In genomic region chr10:3165196-3165595, GRCh38 we compare ENCODE assay signal across 24 cellular contexts. TPM values are rescaled to one million over a fixed set of nuclear protein-coding genes. Genes with fewer than 3 reads are reported as not detected.
A peak's percentile ranks its signal among the peaks of the same experiment; 100 is the strongest.
DNase-seq lines count a peak whose midpoint lies in the region; ATAC-seq, FAIRE-seq and TF ChIP-seq lines count a peak whose summit lies in the region.
"Had no signal": no experiment of that assay in that cellular context is flagged by ENCODE, and none has a peak within 500 bp of the region (broad histone marks: within the 10 kb centered on the region; RNA-seq: fewer than 3 reads in every experiment).

No MANE protein-coding gene starts in this region.

- TF ChIP-seq POLR2A in right lobe of liver (IDR thresholded peaks at IDR 0.05) (no peak), HepG2 (IDR thresholded peaks at IDR 0.05; ENCODE audit: insufficient read depth in 1 of 2, low read depth in 2 of 2, low read length in 2 of 2) (no peak)

- POLR2A ChIA-PET in HepG2 (lab: Yijun Ruan, JAX): interaction anchor here (1.3 kb wide), 1 partner anchor 8 kb away, joined by 3 read pairs; no protein-coding TSS in a partner anchor

- H3K27me3 Mint-ChIP-seq in nephron (ENCODE audit: low read depth) (no peaks in the 10 kb centered on the region), immature natural killer cell (ENCODE audit: low read depth in 3 of 3) (no peaks in the 10 kb centered on the region)
- H3K27me3 Mint-ChIP-seq: CD4-positive, alpha-beta memory T cell had no signal

- no peak for TF ChIP-seq RAD21 in HepG2 (CRISPR knock-in tag; IDR thresholded peaks at IDR 0.05)

- no TSS peak for BruUV-seq in HepG2 (replicated peaks; lab: Mats Ljungman, UMichigan)

- peaks cover 77% of the 10 kb centered on the region for H3K36me3 Mint-ChIP-seq in nephron (ENCODE audit: low read depth)
- peaks cover 26 to 62% (median 26%) of the 10 kb centered on the region in 3 donors for H3K36me3 Mint-ChIP-seq in immature natural killer cell

- H3K36me3 ChIP-seq in right lobe of liver (peaks cover 7 to 75% (median 17%) of the 10 kb centered on the region in 4 donors), HepG2 (replicated peaks in 1 of 2; ENCODE audit: control insufficient read depth in 1 of 2, insufficient read depth in 2 of 2, low read length in 2 of 2) (peaks cover 14 to 53% of the 10 kb centered on the region in 2 experiments), tibial artery (peaks cover 90 to 99% (median 94%) of the 10 kb centered on the region in 3 donors)
- H3K36me3 ChIP-seq: BE2C had no signal

- peak overlapping the region in 2 of 3 experiments; percentile 1 to 12 for H3K27ac Mint-ChIP-seq in nephron
- H3K27ac Mint-ChIP-seq in immature natural killer cell: no peak overlapping the region
- H3K27ac Mint-ChIP-seq: CD4-positive, alpha-beta memory T cell; HFFc6 had no signal

- 64% methylated on average over 7 of the region's 9 CpGs for WGBS in right lobe of liver (ENCODE audit: insufficient coverage, low coverage, low lambda C conversion rate, missing lambda C conversion rate)
- 93% methylated on average over 9 of the region's 9 CpGs for WGBS in HepG2 (ENCODE audit: low lambda C conversion rate)

- H3K4me1 ChIP-seq in right lobe of liver (no peaks in the 10 kb centered on the region), HepG2 (ENCODE audit: insufficient read depth, low read length) (no peaks in the 10 kb centered on the region), tibial artery (peaks cover 0 to 3% (median 2%) of the 10 kb centered on the region in 4 donors)
- H3K4me1 ChIP-seq: BE2C, HAP-1 had no signal

- H4K20me1 ChIP-seq in HepG2 (ENCODE audit: insufficient read depth, low read length): no peaks in the 10 kb centered on the region

- H3K4me3 ChIP-seq in right lobe of liver (no peak overlapping the region), HepG2 (replicated peaks in 1 of 3; ENCODE audit: insufficient read depth in 1 of 3, low read depth in 2 of 3, low read length in 3 of 3) (no peak overlapping the region), tibial artery (no peak overlapping the region)
- H3K4me3 ChIP-seq: BLaER1 treated with 17β-estradiol and CSF1 and Interleukin-3, amounts not matched to agents 10 nM and 100 nM; HAP-1 had no signal

- H2AFZ ChIP-seq in HepG2 (ENCODE audit: low read length): no peak overlapping the region

- H3K9me3 Mint-ChIP-seq in nephron (no peaks in the 10 kb centered on the region), immature natural killer cell (no peaks in the 10 kb centered on the region)
- H3K9me3 Mint-ChIP-seq: CD4-positive, alpha-beta memory T cell; HFFc6 had no signal

- FAIRE-seq in HepG2 (lab: Jason Lieb, UNC): no peak
- FAIRE-seq: A204.1, GM12892, H54 had no signal

- no peaks in the 10 kb centered on the region for H3K27me3 ChIP-seq in right lobe of liver
- no peaks in the 10 kb centered on the region for H3K27me3 ChIP-seq in HepG2 (ENCODE audit: control insufficient read depth in 1 of 2, insufficient read depth in 2 of 2, low read length in 2 of 2)
- H3K27me3 ChIP-seq in tibial artery: no peaks in the 10 kb centered on the region
- H3K27me3 ChIP-seq: BE2C; BLaER1 treated with 17β-estradiol and CSF1 and Interleukin-3, amounts not matched to agents 10 nM and 100 nM had no signal

- H3K27ac ChIP-seq in right lobe of liver (no peak overlapping the region), HepG2 (ENCODE audit: extremely low read length, insufficient read depth, low read length) (no peak overlapping the region), tibial artery (no peak overlapping the region)
- H3K27ac ChIP-seq: 22Rv1; BLaER1 treated with 17β-estradiol and CSF1 and Interleukin-3, amounts not matched to agents 10 nM and 100 nM had no signal

- CTCF ChIA-PET in HepG2 (lab: Yijun Ruan, JAX; ENCODE audit: low intra/inter-chr PET ratio, low total read pairs): no interaction called here

- in situ Hi-C loops in HepG2 (cut with HindIII; ENCODE audit: extremely low pct_ligation_motif_present, low pct_unique_long_range_greater_than_20kb): no loop called here

- H3K9ac ChIP-seq in HepG2 (ENCODE audit: insufficient read depth, low read depth, low read length): no peak overlapping the region
- H3K9ac ChIP-seq: BLaER1 treated with 17β-estradiol and CSF1 and Interleukin-3, amounts not matched to agents 10 nM and 100 nM had no signal

- TF ChIP-seq EP300 in HepG2 (IDR thresholded peaks at IDR 0.05; ENCODE audit: low read depth in 2 of 2, low read length in 2 of 2): no peak
- TF ChIP-seq EP300 in HepG2 (CRISPR knock-in tag; IDR thresholded peaks at IDR 0.05; ENCODE audit: borderline replicate concordance): no peak

- no peak for DNase-seq in right lobe of liver
- DNase-seq in HepG2 (ENCODE audit: low spot score): no peak
- DNase-seq in kidney tubule cell (ENCODE audit: low spot score): peak; percentile 59
- DNase-seq in tibial artery: no peak
- no peak for DNase-seq in C1 segment of cervical spinal cord (lab: John Stamatoyannopoulos, UW)
- DNase-seq in immature natural killer cell: no peak
- DNase-seq: ACHN; AML-193; BE2C; Calu3; CD4-positive, alpha-beta memory T cell; COR-L47; DMS53; DMS79 treated with DMSO at 0.1 percent for 48 hours; GF-D8; GOT3; HFFc6 had no signal

- no peak overlapping the region for H3K4me2 ChIP-seq in HepG2 (ENCODE audit: low read depth, low read length)
- H3K4me2 ChIP-seq: BLaER1 treated with 17β-estradiol and CSF1 and Interleukin-3, amounts not matched to agents 10 nM and 100 nM had no signal

- TF ChIP-seq CTCF in right lobe of liver (IDR thresholded peaks at IDR 0.05) (no peak), HepG2 (CRISPR knock-in tag; IDR thresholded peaks at IDR 0.05) (no peak), nephron (IDR thresholded peaks at IDR 0.05; ENCODE audit: unreplicated experiment in 3 of 3) (no peak), tibial artery (IDR thresholded peaks at IDR 0.05) (no peak)

- peaks cover 40% of the 10 kb centered on the region for H3K4me1 Mint-ChIP-seq in nephron
- peaks cover 0 to 4% of the 10 kb centered on the region in 2 donors for H3K4me1 Mint-ChIP-seq in immature natural killer cell

- ATAC-seq in right lobe of liver: peak in 3 of 4 donors; percentile 45 to 86 (median 65)
- no peak for ATAC-seq in HepG2

- H3K9me3 ChIP-seq in right lobe of liver (no peaks in the 10 kb centered on the region), HepG2 (ENCODE audit: low read length) (no peaks in the 10 kb centered on the region), tibial artery (no peaks in the 10 kb centered on the region)
- H3K9me3 ChIP-seq: BE2C, HAP-1 had no signal

- no peaks in the 10 kb centered on the region for H3K79me2 ChIP-seq in HepG2 (ENCODE audit: insufficient read depth, low read length)

- no peak overlapping the region for H3K4me3 Mint-ChIP-seq in nephron
- H3K4me3 Mint-ChIP-seq in immature natural killer cell: no peak overlapping the region
- H3K4me3 Mint-ChIP-seq: CD4-positive, alpha-beta memory T cell; HFFc6 had no signal

- intact Hi-C loops in right lobe of liver (cut with DNase I) (no loop called here), HepG2 (cut with micrococcal nuclease; ENCODE audit: unreplicated experiment) (no loop called here), tibial artery (cut with DNase I; ENCODE audit: low total_unique reads) (no loop called here)

TF ChIP-seq in HepG2, 621 proteins besides CTCF, POLR2A, EP300 and RAD21:
- TF ChIP-seq ZBTB7B (CRISPR knock-in tag; IDR thresholded peaks at IDR 0.05): no peak
- no peak for TF ChIP-seq ATRX (CRISPR knock-in tag; IDR thresholded peaks at IDR 0.05; ENCODE audit: borderline replicate concordance)
- no peak for TF ChIP-seq HBP1 (CRISPR knock-in tag; IDR thresholded peaks at IDR 0.05; ENCODE audit: low read depth)
- TF ChIP-seq ZSCAN25 (CRISPR knock-in tag; IDR thresholded peaks at IDR 0.05): no peak

RNA-seq across cellular contexts. Expression of gene PITRM1, which starts 7.4 kb away (rescaled TPM):
- total RNA-seq in right lobe of liver (10 to 100 TPM; 40.7 to 59.5 (median 49.7) TPM), HepG2 (2016; rRNA removed; fragmentation: Illumina TruSeq; extraction: Trizol) (29.0 and 32.7 TPM in 2 replicates)
- total RNA-seq in HepG2 (2016; cell fraction: cytosol; rRNA removed; fragmentation: Illumina TruSeq; extraction: Trizol; ENCODE audit: low read depth): 8.3 and 8.8 TPM in 2 replicates
- 29.0 and 33.1 TPM in 2 replicates for total RNA-seq in HepG2 (2016; cell fraction: insoluble cytoplasmic fraction; rRNA removed; fragmentation: Illumina TruSeq; extraction: Trizol)
- 11.5 and 11.9 TPM in 2 replicates for total RNA-seq in HepG2 (2016; cell fraction: membrane; rRNA removed; fragmentation: Illumina TruSeq; extraction: Trizol)
- 28.7 and 29.3 TPM in 2 replicates for total RNA-seq in HepG2 (2016; cell fraction: nucleus; rRNA removed; fragmentation: Illumina TruSeq; extraction: Trizol)
- polyA plus RNA-seq in HepG2 (2011; rRNA removed) (16.4 and 19.1 TPM in 2 replicates), immature natural killer cell (10 to 100 TPM; 25.4 to 52.5 (median 35.2) TPM)
- polyA plus RNA-seq in HepG2 (2011; cell fraction: cytosol; rRNA removed): 12.9 and 13.0 TPM in 2 replicates
- polyA plus RNA-seq in HepG2 (2011; cell fraction: nucleus; rRNA removed): 84.4 and 95.5 TPM in 2 replicates
- 19.8 and 21.0 TPM in 2 replicates for polyA plus RNA-seq in HepG2 (2012)
- polyA plus RNA-seq in HepG2 (2016; cell fraction: cytosol; fragmentation: Illumina TruSeq; extraction: Trizol; ENCODE audit: low read depth): 2.3 and 3.0 TPM in 2 replicates
- 31.6 and 32.4 TPM in 2 replicates for polyA plus RNA-seq in HepG2 (2016; cell fraction: insoluble cytoplasmic fraction; fragmentation: Illumina TruSeq; extraction: Trizol; ENCODE audit: low read depth)
- polyA plus RNA-seq in HepG2 (2016; cell fraction: membrane; fragmentation: Illumina TruSeq; extraction: Trizol; ENCODE audit: low read depth): 8.1 and 8.6 TPM in 2 replicates
- polyA plus RNA-seq in HepG2 (2016; cell fraction: nucleus; fragmentation: Illumina TruSeq; extraction: Trizol; ENCODE audit: insufficient read depth, low read depth): 39.5 and 48.0 TPM in 2 replicates
- polyA minus RNA-seq in HepG2 (2011; rRNA and poly(A)+ RNA removed; ENCODE audit: low replicate concordance): 24.6 and 24.7 TPM in 2 replicates
- polyA minus RNA-seq in HepG2 (2011; cell fraction: cytosol; rRNA and poly(A)+ RNA removed): 12.9 and 13.6 TPM in 2 replicates
- 40.6 and 44.6 TPM in 2 replicates for polyA minus RNA-seq in HepG2 (2011; cell fraction: nucleus; rRNA and poly(A)+ RNA removed)

Comparison
In these comparisons a context has a peak if more than half of its experiments do, and no peak if none do; other contexts are left out.
1. H3K27ac Mint-ChIP-seq: peak in nephron (2 of 3); none in immature natural killer cell (0 of 6).